ENCODE assay signal across 1 cellular context in genomic region chr22:39318507-39319283, GRCh38.
A peak's percentile ranks its signal among the peaks of the same experiment; 100 is the strongest.
TF ChIP-seq lines count a peak whose summit lies in the region.

No MANE protein-coding gene starts in this region.

TF ChIP-seq in WTC11, 78 proteins besides CTCF, POLR2A, EP300 and RAD21 (continued from another document):
- TF ChIP-seq ZNF425 (CRISPR knock-in tag; conservative IDR thresholded peaks at IDR 0.05) (no peak; the same call in 1 of the 2 replicates), SMAD4 (CRISPR knock-in tag; IDR thresholded peaks at IDR 0.05) (no peak), ZNF263 (CRISPR knock-in tag; IDR thresholded peaks at IDR 0.05; ENCODE audit: low read depth) (no peak), ATF2 (CRISPR knock-in tag; IDR thresholded peaks at IDR 0.05; ENCODE audit: borderline replicate concordance, low read depth) (no peak), CBFB (CRISPR knock-in tag; IDR thresholded peaks at IDR 0.05; ENCODE audit: low read depth) (no peak), MYBL2 (CRISPR knock-in tag; IDR thresholded peaks at IDR 0.05) (no peak), ZNF671 (CRISPR knock-in tag; IDR thresholded peaks at IDR 0.05) (peak; percentile 8; the same call in 1 of the 2 replicates), KAT7 (CRISPR knock-in tag; IDR thresholded peaks at IDR 0.05; ENCODE audit: borderline replicate concordance) (no peak), AFF4 (CRISPR knock-in tag; IDR thresholded peaks at IDR 0.05; ENCODE audit: borderline replicate concordance) (no peak), OVOL2 (CRISPR knock-in tag; IDR thresholded peaks at IDR 0.05; ENCODE audit: borderline replicate concordance) (no peak), FOXK1 (CRISPR knock-in tag; IDR thresholded peaks at IDR 0.05) (no peak), TEAD4 (CRISPR knock-in tag; IDR thresholded peaks at IDR 0.05) (0 out of 2 replicates have a peak, but pooled peaks have one; percentile 25), ETV6 (CRISPR knock-in tag; IDR thresholded peaks at IDR 0.05) (no peak), ZNF219 (CRISPR knock-in tag; IDR thresholded peaks at IDR 0.05; ENCODE audit: borderline replicate concordance) (no peak), TCF7 (CRISPR knock-in tag; IDR thresholded peaks at IDR 0.05; ENCODE audit: low read depth) (no peak)
